35 cellular contexts compared by ENCODE assay signal in genomic region chr6:121263742-121264141, GRCh38.
DNase-seq lines count a peak whose midpoint lies in the region; ATAC-seq, FAIRE-seq and TF ChIP-seq lines count a peak whose summit lies in the region.
"Had no signal": no experiment of that assay in that cellular context is flagged by ENCODE, and none has a peak within 500 bp of the region (broad histone marks: within the 10 kb centered on the region; RNA-seq: fewer than 3 reads in every experiment).

No MANE protein-coding gene starts in this region.

- H3K9me3 ChIP-seq in HepG2 (ENCODE audit: low read length) (peaks cover 37% of the 10 kb centered on the region), right lobe of liver (no peaks in the 10 kb centered on the region)
- H3K9me3 ChIP-seq: BE2C had no signal

- no peaks in the 10 kb centered on the region for H3K36me3 ChIP-seq in HepG2 (replicated peaks in 1 of 2; ENCODE audit: control insufficient read depth in 1 of 2, insufficient read depth in 2 of 2, low read length in 2 of 2)
- H3K36me3 ChIP-seq in right lobe of liver = peaks cover 0 to 1% (median 0%) of the 10 kb centered on the region in 4 donors
- H3K36me3 ChIP-seq: BE2C had no signal

- TF ChIP-seq RAD21 in HepG2 (CRISPR knock-in tag; IDR thresholded peaks at IDR 0.05) = no peak

- no peak overlapping the region for H2AFZ ChIP-seq in HepG2 (ENCODE audit: low read length)

- peak overlapping the region; percentile 29 for H3K27ac Mint-ChIP-seq in activated naive CD8-positive, alpha-beta T cell
- no peak overlapping the region for H3K27ac Mint-ChIP-seq in activated naive CD8-positive, alpha-beta T cell treated with anti-CD3 and anti-CD28 coated beads, Interleukin-2, amount 50 U/mL, for 24 hours
- no peak overlapping the region for H3K27ac Mint-ChIP-seq in endothelial cell (ENCODE audit: unreplicated experiment)
- H3K27ac Mint-ChIP-seq: B cell; CD14-positive monocyte; CD4-positive, alpha-beta memory T cell; CD4-positive, alpha-beta T cell; CD4-positive, CD25-positive, alpha-beta regulatory T cell; CD8-positive, alpha-beta T cell had no signal

- no peaks in the 10 kb centered on the region for H3K4me1 Mint-ChIP-seq in activated naive CD8-positive, alpha-beta T cell (ENCODE audit: low read depth)
- H3K4me1 Mint-ChIP-seq in activated naive CD8-positive, alpha-beta T cell treated with anti-CD3 and anti-CD28 coated beads, Interleukin-2, amount 50 U/mL, for 24 hours = no peaks in the 10 kb centered on the region
- no peaks in the 10 kb centered on the region for H3K4me1 Mint-ChIP-seq in endothelial cell (ENCODE audit: unreplicated experiment)
- H3K4me1 Mint-ChIP-seq: CD14-positive monocyte; CD4-positive, alpha-beta memory T cell had no signal

- TF ChIP-seq POLR2A in HepG2 (IDR thresholded peaks at IDR 0.05; ENCODE audit: insufficient read depth in 1 of 2, low read depth in 2 of 2, low read length in 2 of 2) (no peak), right lobe of liver (IDR thresholded peaks at IDR 0.05) (no peak)

- H3K27me3 ChIP-seq in HepG2 (ENCODE audit: control insufficient read depth in 1 of 2, insufficient read depth in 2 of 2, low read length in 2 of 2) = no peaks in the 10 kb centered on the region
- no peaks in the 10 kb centered on the region for H3K27me3 ChIP-seq in right lobe of liver
- H3K27me3 ChIP-seq: BE2C; BLaER1; BLaER1 treated with 17β-estradiol and CSF1 and Interleukin-3, amounts not matched to agents 10 nM and 100 nM had no signal

- no peak for ATAC-seq in activated naive CD8-positive, alpha-beta T cell treated with anti-CD3 and anti-CD28 coated beads, Interleukin-2, amount 50 U/mL, for 24 hours
- ATAC-seq in HepG2 (no peak), right lobe of liver (no peak), GM18867 (IDR thresholded peaks at IDR 0.05; ENCODE audit: unreplicated experiment) (no peak)
- ATAC-seq: A549; CD8-positive, alpha-beta T cell had no signal

- in situ Hi-C loops in HepG2 (cut with HindIII; ENCODE audit: extremely low pct_ligation_motif_present, low pct_unique_long_range_greater_than_20kb) = no loop called here

- CTCF ChIA-PET in HepG2 (lab: Yijun Ruan, JAX; ENCODE audit: low intra/inter-chr PET ratio, low total read pairs) = no interaction called here

- H3K36me3 Mint-ChIP-seq in activated naive CD8-positive, alpha-beta T cell = peaks cover 61% of the 10 kb centered on the region
- H3K36me3 Mint-ChIP-seq in activated naive CD8-positive, alpha-beta T cell treated with anti-CD3 and anti-CD28 coated beads, Interleukin-2, amount 50 U/mL, for 24 hours (ENCODE audit: low read depth) = peaks cover 63% of the 10 kb centered on the region
- peaks cover 33% of the 10 kb centered on the region for H3K36me3 Mint-ChIP-seq in endothelial cell (ENCODE audit: low read depth, unreplicated experiment)

- no peak overlapping the region for H3K9ac ChIP-seq in HepG2 (ENCODE audit: insufficient read depth, low read depth, low read length)
- H3K9ac ChIP-seq: BLaER1; BLaER1 treated with 17β-estradiol and CSF1 and Interleukin-3, amounts not matched to agents 10 nM and 100 nM had no signal

- no peak overlapping the region for H3K4me3 ChIP-seq in HepG2 (replicated peaks in 1 of 3; ENCODE audit: insufficient read depth in 1 of 3, low read depth in 2 of 3, low read length in 3 of 3)
- no peak overlapping the region for H3K4me3 ChIP-seq in right lobe of liver
- H3K4me3 ChIP-seq: A549; BLaER1; BLaER1 treated with 17β-estradiol and CSF1 and Interleukin-3, amounts not matched to agents 10 nM and 100 nM had no signal

- 8% methylated on average over 3 of the region's 3 CpGs for WGBS in HepG2 (ENCODE audit: low lambda C conversion rate)
- WGBS in right lobe of liver (ENCODE audit: insufficient coverage, low coverage, low lambda C conversion rate, missing lambda C conversion rate) = 84% methylated on average over 3 of the region's 3 CpGs

- no peaks in the 10 kb centered on the region for H3K4me1 ChIP-seq in HepG2 (ENCODE audit: insufficient read depth, low read length)
- no peaks in the 10 kb centered on the region for H3K4me1 ChIP-seq in right lobe of liver
- H3K4me1 ChIP-seq: A549; BLaER1; BLaER1 treated with 17β-estradiol and CSF1 and Interleukin-3, amounts not matched to agents 10 nM and 100 nM; Caco-2 had no signal

- H3K9me3 Mint-ChIP-seq in activated naive CD8-positive, alpha-beta T cell (ENCODE audit: low read depth) = peaks cover 26% of the 10 kb centered on the region
- peaks cover 24% of the 10 kb centered on the region for H3K9me3 Mint-ChIP-seq in activated naive CD8-positive, alpha-beta T cell treated with anti-CD3 and anti-CD28 coated beads, Interleukin-2, amount 50 U/mL, for 24 hours
- H3K9me3 Mint-ChIP-seq in endothelial cell (ENCODE audit: unreplicated experiment) = peaks cover 13% of the 10 kb centered on the region

- H3K4me3 Mint-ChIP-seq in activated naive CD8-positive, alpha-beta T cell = peak overlapping the region; percentile 9
- no peak overlapping the region for H3K4me3 Mint-ChIP-seq in activated naive CD8-positive, alpha-beta T cell treated with anti-CD3 and anti-CD28 coated beads, Interleukin-2, amount 50 U/mL, for 24 hours
- H3K4me3 Mint-ChIP-seq in endothelial cell (ENCODE audit: unreplicated experiment) = peak overlapping the region; percentile 48
- H3K4me3 Mint-ChIP-seq: B cell; CD14-positive monocyte; CD4-positive, alpha-beta T cell; CD8-positive, alpha-beta memory T cell; CD8-positive, alpha-beta T cell had no signal

- H3K79me2 ChIP-seq in HepG2 (ENCODE audit: insufficient read depth, low read length) = no peaks in the 10 kb centered on the region

- H3K27ac ChIP-seq in HepG2 (ENCODE audit: extremely low read length, insufficient read depth, low read length) (no peak overlapping the region), right lobe of liver (no peak overlapping the region)
- H3K27ac ChIP-seq: 22Rv1; A549; BLaER1; BLaER1 treated with 17β-estradiol and CSF1 and Interleukin-3, amounts not matched to agents 10 nM and 100 nM; C4-2B had no signal

- no peak for TF ChIP-seq CTCF in HepG2 (CRISPR knock-in tag; IDR thresholded peaks at IDR 0.05)
- no peak for TF ChIP-seq CTCF in right lobe of liver (IDR thresholded peaks at IDR 0.05)
- no peak for TF ChIP-seq CTCF in endothelial cell (IDR thresholded peaks at IDR 0.05; ENCODE audit: unreplicated experiment)

- H4K20me1 ChIP-seq in HepG2 (ENCODE audit: insufficient read depth, low read length) = no peaks in the 10 kb centered on the region
- H4K20me1 ChIP-seq: BLaER1; BLaER1 treated with 17β-estradiol and CSF1 and Interleukin-3, amounts not matched to agents 10 nM and 100 nM had no signal

- no TSS peak for BruUV-seq in HepG2 (replicated peaks; lab: Mats Ljungman, UMichigan)

- DNase-seq in activated naive CD8-positive, alpha-beta T cell treated with anti-CD3 and anti-CD28 coated beads, Interleukin-2, amount 50 U/mL, for 24 hours = no peak
- no peak for DNase-seq in HepG2 (ENCODE audit: low spot score)
- no peak for DNase-seq in right lobe of liver
- DNase-seq in endothelial cell (ENCODE audit: low spot score) = no peak
- DNase-seq: 8988T; ACHN; AML-193; BE2C; C1 segment of cervical spinal cord; Caco-2; Calu3; CD4-positive, alpha-beta memory T cell; CD4-positive, alpha-beta T cell; CD4-positive, CD25-positive, alpha-beta regulatory T cell; CD8-positive, alpha-beta memory T cell; CD8-positive, alpha-beta T cell; COR-L47; DMS 273 treated with DMSO at 0.1 percent for 48 hours; DMS153; DMS53; DMS79; DMS79 treated with DMSO at 0.1 percent for 48 hours; DND-41; EL had no signal

- intact Hi-C loops in HepG2 (cut with micrococcal nuclease; ENCODE audit: unreplicated experiment) = no loop called here
- intact Hi-C loops in right lobe of liver (cut with DNase I) = no loop called here

- TF ChIP-seq EP300 in HepG2 (IDR thresholded peaks at IDR 0.05; ENCODE audit: low read depth in 2 of 2, low read length in 2 of 2) (no peak), HepG2 (CRISPR knock-in tag; IDR thresholded peaks at IDR 0.05; ENCODE audit: borderline replicate concordance) (no peak)

- no peak overlapping the region for H3K4me2 ChIP-seq in HepG2 (ENCODE audit: low read depth, low read length)
- H3K4me2 ChIP-seq: A549; BLaER1; BLaER1 treated with 17β-estradiol and CSF1 and Interleukin-3, amounts not matched to agents 10 nM and 100 nM had no signal

- no peak for FAIRE-seq in HepG2 (lab: Jason Lieb, UNC)
- FAIRE-seq: A204.1, A549, D721Med had no signal

- no peaks in the 10 kb centered on the region for H3K27me3 Mint-ChIP-seq in activated naive CD8-positive, alpha-beta T cell
- H3K27me3 Mint-ChIP-seq in activated naive CD8-positive, alpha-beta T cell treated with anti-CD3 and anti-CD28 coated beads, Interleukin-2, amount 50 U/mL, for 24 hours = no peaks in the 10 kb centered on the region
- H3K27me3 Mint-ChIP-seq in endothelial cell (ENCODE audit: unreplicated experiment) = peaks cover 1% of the 10 kb centered on the region
- H3K27me3 Mint-ChIP-seq: B cell; CD4-positive, alpha-beta memory T cell; CD4-positive, alpha-beta T cell; CD4-positive, CD25-positive, alpha-beta regulatory T cell; CD8-positive, alpha-beta memory T cell had no signal

- POLR2A ChIA-PET in HepG2 (lab: Yijun Ruan, JAX) = no interaction called here

TF ChIP-seq in HepG2, 621 proteins besides CTCF, POLR2A, EP300 and RAD21:
- TF ChIP-seq ZMYM3 (CRISPR knock-in tag; IDR thresholded peaks at IDR 0.05) (no peak), ZFP90 (CRISPR knock-in tag; IDR thresholded peaks at IDR 0.05; ENCODE audit: borderline replicate concordance) (peak; percentile 96), DPF2 (CRISPR knock-in tag; IDR thresholded peaks at IDR 0.05; ENCODE audit: borderline replicate concordance, low read depth) (no peak), ZC3H13 (CRISPR knock-in tag; IDR thresholded peaks at IDR 0.05) (no peak), ZBTB20 (CRISPR knock-in tag; IDR thresholded peaks at IDR 0.05; ENCODE audit: borderline replicate concordance, low read depth) (no peak), HMG20B (CRISPR knock-in tag; conservative IDR thresholded peaks at IDR 0.05) (no peak), KLF6 (CRISPR knock-in tag; IDR thresholded peaks at IDR 0.05) (no peak), ZBTB44 (CRISPR knock-in tag; IDR thresholded peaks at IDR 0.05) (no peak)
